14 cellular contexts compared by ENCODE assay signal in the genomic region with DNA sequence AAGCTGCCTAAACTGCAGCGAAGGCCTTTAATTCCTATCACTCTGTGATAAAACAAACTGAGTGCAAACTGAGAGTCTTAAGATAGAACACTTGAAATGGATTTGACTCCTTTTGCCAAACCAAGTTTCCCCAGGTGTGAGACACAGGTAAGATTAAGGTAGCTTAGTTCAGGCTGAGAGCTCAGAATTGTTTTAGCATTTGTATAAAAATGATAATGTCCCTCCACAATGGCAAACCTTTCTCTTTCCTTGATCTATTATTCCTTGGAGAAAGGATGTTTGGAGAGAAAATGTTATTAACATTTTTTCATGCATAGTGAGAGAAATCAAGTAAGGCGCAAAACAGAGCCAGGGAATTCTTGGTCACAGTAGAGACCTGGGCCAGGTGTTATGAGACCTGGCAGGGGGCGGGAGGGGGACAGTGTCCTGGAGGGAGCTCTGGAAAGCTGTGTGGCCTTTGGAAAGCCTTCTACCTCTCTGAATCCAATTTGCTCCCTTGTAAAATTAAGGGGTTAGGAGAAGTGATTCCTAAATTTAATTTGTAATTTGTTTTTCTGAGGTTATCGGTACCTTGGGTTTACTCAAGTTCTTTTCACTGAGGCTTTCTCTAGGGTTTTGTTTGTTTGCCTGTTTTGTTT.
DNase-seq lines count a peak whose midpoint lies in the region; ATAC-seq and TF ChIP-seq lines count a peak whose summit lies in the region.
"Had no signal": no experiment of that assay in that cellular context is flagged by ENCODE, and none has a peak within 500 bp of the region (broad histone marks: within the 10 kb centered on the region; RNA-seq: fewer than 3 reads in every experiment).

No MANE protein-coding gene starts in this region.

- peak overlapping the region in 2 of 3 experiments; percentile 82 to 85; a peak in 3 of 7 replicates for H3K27ac Mint-ChIP-seq in H9
- H3K27ac Mint-ChIP-seq in WTC11, result peak overlapping the region; percentile 43
- no peak overlapping the region for H3K27ac Mint-ChIP-seq in activated T-helper 2 cell treated with anti-CD3 and anti-CD28 coated beads, Interferon-gamma antibody, Interleukin-2, Interleukin-4, amounts not matched to agents 10 μg/mL and 5 μg/mL and 100 μg/mL, durations not matched to agents 14 hours and 24 hours and 36 hours
- H3K27ac Mint-ChIP-seq: CD4-positive, alpha-beta memory T cell had no signal

- H3K9ac ChIP-seq in H9 (ENCODE audit: extremely low read depth, insufficient read length, low read length), result no peak overlapping the region
- H3K9ac ChIP-seq: GM23248 had no signal

- H3K4ac ChIP-seq in H9 (ENCODE audit: low read depth, low read length), result no peak overlapping the region

- CTCF ChIA-PET in WTC11 (lab: Charles Lee), result interaction anchor here (0.6 to 1.3 kb wide), 2 partner anchors 192 to 292 kb away, joined by 3 read pairs; no protein-coding TSS in a partner anchor

- H3K18ac ChIP-seq in H9 (ENCODE audit: insufficient read length, low read depth, low read length), result no peak overlapping the region

- H3T11ph ChIP-seq in H9 (ENCODE audit: low read length), result no peak overlapping the region

- H2BK5ac ChIP-seq in H9 (ENCODE audit: insufficient read length, low read length), result no peak overlapping the region

- no peak for TF ChIP-seq CTCF in H9 (conservative IDR thresholded peaks at IDR 0.05)
- TF ChIP-seq CTCF in WTC11 (IDR thresholded peaks at IDR 0.05), result no peak

- no peak overlapping the region for H2AK5ac ChIP-seq in H9 (ENCODE audit: insufficient read length, low read length)

- H3K79me1 ChIP-seq in H9 (ENCODE audit: insufficient read depth, low read depth, low read length, poor library complexity, severe bottlenecking), result no peaks in the 10 kb centered on the region

- H4K8ac ChIP-seq in H9 (replicated peaks; ENCODE audit: insufficient read length, low read depth, low read length), result no peak overlapping the region

- intact Hi-C loops in activated T-helper 2 cell treated with anti-CD3 and anti-CD28 coated beads, Interferon-gamma antibody, Interleukin-2, Interleukin-4, amounts not matched to agents 10 μg/mL and 5 μg/mL and 100 μg/mL, durations not matched to agents 14 hours and 24 hours and 36 hours (cut with micrococcal nuclease), result no loop called here

- ATAC-seq in WTC11 (peak; percentile 89), GM21717 (IDR thresholded peaks at IDR 0.05; ENCODE audit: unreplicated experiment) (no peak), HG03135 (IDR thresholded peaks at IDR 0.05; ENCODE audit: unreplicated experiment) (no peak)

- H3K36me3 Mint-ChIP-seq in H9 (ENCODE audit: insufficient read depth in 1 of 3, low read depth in 3 of 3), result peaks cover 4 to 12% (median 7%) of the 10 kb centered on the region in 3 experiments; a peak in 6 of 7 replicates
- H3K36me3 Mint-ChIP-seq in WTC11, result peaks cover 15% of the 10 kb centered on the region
- no peaks in the 10 kb centered on the region for H3K36me3 Mint-ChIP-seq in activated T-helper 2 cell treated with anti-CD3 and anti-CD28 coated beads, Interferon-gamma antibody, Interleukin-2, Interleukin-4, amounts not matched to agents 10 μg/mL and 5 μg/mL and 100 μg/mL, durations not matched to agents 14 hours and 24 hours and 36 hours (ENCODE audit: low read depth)
- H3K36me3 Mint-ChIP-seq: CD4-positive, alpha-beta memory T cell; IgD-negative memory B cell had no signal

- peaks cover 4% of the 10 kb centered on the region; the same call in 1 of the 2 replicates for H3K4me1 ChIP-seq in H9 (ENCODE audit: insufficient read depth, low read length)
- H3K4me1 ChIP-seq: BE2C, HAP-1 had no signal

- no peak overlapping the region for H2BK20ac ChIP-seq in H9 (ENCODE audit: low read depth, low read length, poor library complexity, severe bottlenecking)

- H3K9me3 Mint-ChIP-seq in H9 (peaks cover 13 to 14% of the 10 kb centered on the region in 2 experiments), WTC11 (peaks cover 15% of the 10 kb centered on the region)
- peaks cover 72% of the 10 kb centered on the region for H3K9me3 Mint-ChIP-seq in activated T-helper 2 cell treated with anti-CD3 and anti-CD28 coated beads, Interferon-gamma antibody, Interleukin-2, Interleukin-4, amounts not matched to agents 10 μg/mL and 5 μg/mL and 100 μg/mL, durations not matched to agents 14 hours and 24 hours and 36 hours

- H3K4me2 ChIP-seq in H9 (ENCODE audit: insufficient read depth, insufficient read length, low read length), result no peak overlapping the region

- DNase-seq in COR-L47 (lab: John Stamatoyannopoulos, UW) (peak; percentile 21), H9 (peak; percentile 65), WTC11 (ENCODE audit: low spot score) (peak; percentile 38), iPS-NIHi7 (ENCODE audit: extremely low spot score) (peak; percentile 55)
- no peak for DNase-seq in activated T-helper 2 cell treated with anti-CD3 and anti-CD28 coated beads, Interferon-gamma antibody, Interleukin-2, Interleukin-4, amounts not matched to agents 10 μg/mL and 5 μg/mL and 100 μg/mL, durations not matched to agents 14 hours and 24 hours and 36 hours (ENCODE audit: low spot score)
- DNase-seq: BE2C, GM23248 had no signal

- no peak overlapping the region for H2BK12ac ChIP-seq in H9 (ENCODE audit: insufficient read length, low read depth, low read length)

- H3K4me1 Mint-ChIP-seq in H9 (peaks cover 41% of the 10 kb centered on the region in 2 experiments), WTC11 (peaks cover 44% of the 10 kb centered on the region)
- no peaks in the 10 kb centered on the region for H3K4me1 Mint-ChIP-seq in activated T-helper 2 cell treated with anti-CD3 and anti-CD28 coated beads, Interferon-gamma antibody, Interleukin-2, Interleukin-4, amounts not matched to agents 10 μg/mL and 5 μg/mL and 100 μg/mL, durations not matched to agents 14 hours and 24 hours and 36 hours (ENCODE audit: low read depth)

- H3K4me3 Mint-ChIP-seq in H9, result no peak overlapping the region; a peak in 1 of 5 replicates
- H3K4me3 Mint-ChIP-seq in WTC11, result peak overlapping the region; percentile 45
- H3K4me3 Mint-ChIP-seq in activated T-helper 2 cell treated with anti-CD3 and anti-CD28 coated beads, Interferon-gamma antibody, Interleukin-2, Interleukin-4, amounts not matched to agents 10 μg/mL and 5 μg/mL and 100 μg/mL, durations not matched to agents 14 hours and 24 hours and 36 hours (ENCODE audit: low read depth), result no peak overlapping the region

- no CpG with 5 or more reads among the region's 4 CpGs for WGBS in H9 (ENCODE audit: extremely low coverage, insufficient read length, low lambda C conversion rate)

- POLR2A ChIA-PET in WTC11 (lab: Charles Lee), result no interaction called here

- H4K20me1 ChIP-seq in H9 (ENCODE audit: control insufficient read depth, insufficient read depth, insufficient read length), result no peaks in the 10 kb centered on the region

- H3K14ac ChIP-seq in H9 (ENCODE audit: insufficient read depth, low read length), result no peak overlapping the region

- H2AFZ ChIP-seq in H9 (ENCODE audit: low read length), result no peak overlapping the region
- H2AFZ ChIP-seq: GM23248 had no signal

- H3K56ac ChIP-seq in H9 (ENCODE audit: insufficient read length, low read depth, low read length), result no peak overlapping the region

- H3K27me3 Mint-ChIP-seq in H9 (ENCODE audit: low read depth), result peaks cover 7% of the 10 kb centered on the region
- peaks cover 18% of the 10 kb centered on the region for H3K27me3 Mint-ChIP-seq in WTC11 (ENCODE audit: low read depth)
- no peaks in the 10 kb centered on the region for H3K27me3 Mint-ChIP-seq in activated T-helper 2 cell treated with anti-CD3 and anti-CD28 coated beads, Interferon-gamma antibody, Interleukin-2, Interleukin-4, amounts not matched to agents 10 μg/mL and 5 μg/mL and 100 μg/mL, durations not matched to agents 14 hours and 24 hours and 36 hours (ENCODE audit: low read depth)
- H3K27me3 Mint-ChIP-seq: CD4-positive, alpha-beta memory T cell; IgD-negative memory B cell had no signal

- no peak overlapping the region for H3K27ac ChIP-seq in H9 (ENCODE audit: insufficient read length, low read depth, low read length)
- H3K27ac ChIP-seq: C4-2B, GM23248, HL-60 had no signal

- H2BK15ac ChIP-seq in H9 (ENCODE audit: low read depth, low read length), result no peak overlapping the region

- H3K79me2 ChIP-seq in H9 (ENCODE audit: insufficient read depth, low read length), result no peaks in the 10 kb centered on the region

- H3K9me3 ChIP-seq in H9 (ENCODE audit: control insufficient read depth, low read depth, low read length), result no peaks in the 10 kb centered on the region
- H3K9me3 ChIP-seq: BE2C, HAP-1 had no signal

- H4K5ac ChIP-seq in H9 (ENCODE audit: insufficient read length, low read depth, low read length), result no peak overlapping the region

- H3K27me3 ChIP-seq in H9 (ENCODE audit: insufficient read depth, low read length), result no peaks in the 10 kb centered on the region; the same call in 1 of the 2 replicates
- H3K27me3 ChIP-seq: BE2C had no signal

- H2BK120ac ChIP-seq in H9 (ENCODE audit: low read depth, low read length, poor library complexity, severe bottlenecking), result no peak overlapping the region

- no peak overlapping the region for H4K91ac ChIP-seq in H9 (ENCODE audit: insufficient read length, low read depth, low read length)

- H3K23ac ChIP-seq in H9 (ENCODE audit: insufficient read length, low read depth, low read length), result no peak overlapping the region

- no peaks in the 10 kb centered on the region for H3K23me2 ChIP-seq in H9 (ENCODE audit: insufficient read length, low read depth, low read length, poor library complexity, severe bottlenecking)

TF ChIP-seq in WTC11, 78 proteins besides CTCF, POLR2A, EP300 and RAD21:
- TF ChIP-seq ZNF423 (CRISPR knock-in tag; IDR thresholded peaks at IDR 0.05) (peak; percentile 39; the same call in 1 of the 2 replicates), ZNF317 (CRISPR knock-in tag; IDR thresholded peaks at IDR 0.05; ENCODE audit: borderline replicate concordance, low read depth) (no peak), GTF2I (CRISPR knock-in tag; conservative IDR thresholded peaks at IDR 0.05) (peak; percentile 90)
